Comparison of ENCODE assay signal across 1 cellular context in the genomic region with DNA sequence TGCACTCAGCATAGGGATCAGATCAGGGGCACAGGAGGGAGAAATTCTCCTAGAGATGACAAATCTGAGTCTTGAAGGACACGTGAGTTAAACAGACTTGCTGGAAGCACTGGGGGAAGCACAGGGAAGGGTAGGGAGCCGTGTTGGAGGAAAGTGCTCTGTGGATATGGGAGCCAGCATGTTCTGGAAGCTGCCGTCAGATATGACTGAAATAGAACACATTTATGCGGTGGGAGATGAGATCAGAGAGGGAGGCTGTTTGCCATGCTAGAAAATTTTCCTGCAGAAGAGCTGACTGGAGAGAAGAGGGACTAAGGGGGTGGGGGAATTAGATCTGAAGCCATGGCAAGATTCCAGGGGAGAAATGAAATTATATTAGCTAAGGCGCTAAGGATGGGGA.
TF ChIP-seq lines count a peak whose summit lies in the region.

No MANE protein-coding gene starts in this region.

TF ChIP-seq in SK-N-SH, 30 proteins besides CTCF, POLR2A, EP300 and RAD21 (continued from another document):
- TF ChIP-seq NRF1 (IDR thresholded peaks at IDR 0.05; ENCODE audit: low read depth, low read length), result no peak
- no peak for TF ChIP-seq NFIC (IDR thresholded peaks at IDR 0.05; ENCODE audit: borderline replicate concordance)
- no peak for TF ChIP-seq RFX5 (IDR thresholded peaks at IDR 0.05; ENCODE audit: low read length)
